In the genomic region with DNA sequence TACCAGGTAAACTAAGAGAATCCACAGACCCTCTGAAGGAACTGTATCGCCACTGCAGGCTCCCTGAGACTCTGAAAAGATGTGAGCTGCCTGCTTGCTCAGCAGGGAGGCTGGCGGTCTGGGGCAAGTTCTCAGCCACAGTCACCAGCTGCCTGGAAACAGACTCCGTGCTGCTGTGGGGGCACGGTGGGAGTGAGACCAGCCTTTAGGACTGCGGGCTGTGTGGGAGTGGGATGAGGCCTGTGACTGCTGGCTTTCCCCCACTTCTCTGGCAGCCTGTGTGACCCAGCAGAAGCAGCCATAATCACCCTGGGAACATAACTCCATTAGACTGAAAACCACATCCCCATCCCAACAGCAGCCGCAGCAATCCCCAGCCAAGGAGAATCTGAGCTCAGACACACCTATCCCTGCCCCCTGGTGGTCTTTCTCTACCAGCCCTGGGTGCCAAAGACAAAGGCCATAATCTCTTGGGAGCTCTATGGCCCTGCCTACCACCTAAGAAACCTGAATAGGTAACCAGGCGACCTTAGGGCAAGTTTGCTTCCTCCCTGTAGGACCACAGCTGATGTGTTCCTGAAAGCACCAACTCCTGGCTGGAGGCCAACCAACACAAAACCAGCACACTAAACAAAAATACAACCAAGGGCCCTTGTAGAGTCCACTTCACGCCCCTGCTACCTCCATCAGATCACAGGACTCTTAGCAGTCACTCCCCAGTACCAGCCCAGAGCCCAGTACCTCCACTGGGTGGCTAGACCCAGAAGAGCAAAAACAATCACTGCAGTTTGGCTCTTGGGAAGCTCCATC, we compare ENCODE assay signal across 19 cellular contexts.
DNase-seq lines count a peak whose midpoint lies in the region; TF ChIP-seq lines count a peak whose summit lies in the region.
"Had no signal": no experiment of that assay in that cellular context is flagged by ENCODE, and none has a peak within 500 bp of the region (broad histone marks: within the 10 kb centered on the region; RNA-seq: fewer than 3 reads in every experiment).

No MANE protein-coding gene starts in this region.

- peak overlapping the region; percentile 81 for H3K27ac ChIP-seq in brain microvascular endothelial cell
- H3K27ac ChIP-seq in mesodermal cell (ENCODE audit: low read depth, low read length, severe bottlenecking), result peak overlapping the region; percentile 85
- H3K27ac ChIP-seq: PC-9, thoracic aorta had no signal

- H3K4me3 Mint-ChIP-seq in Calu3 (ENCODE audit: low read depth, unreplicated experiment), result no peak overlapping the region
- no peak overlapping the region for H3K4me3 Mint-ChIP-seq in type B pancreatic cell
- H3K4me3 Mint-ChIP-seq: activated CD8-positive, alpha-beta T cell treated with anti-CD3 and anti-CD28 coated beads for 36 hours; naive B cell had no signal

- no peaks in the 10 kb centered on the region for H3K9me3 ChIP-seq in mesodermal cell (ENCODE audit: control insufficient read depth, low read length)
- H3K9me3 ChIP-seq: SK-N-SH had no signal

- H3K27ac Mint-ChIP-seq in Calu3 (ENCODE audit: unreplicated experiment) (peak overlapping the region; percentile 16), type B pancreatic cell (no peak overlapping the region)
- H3K27ac Mint-ChIP-seq: activated CD8-positive, alpha-beta T cell treated with anti-CD3 and anti-CD28 coated beads for 36 hours; activated T-helper 2 cell treated with anti-CD3 and anti-CD28 coated beads, Interferon-gamma antibody, Interleukin-2, Interleukin-4, amounts not matched to agents 10 μg/mL and 5 μg/mL and 100 μg/mL, durations not matched to agents 14 hours and 24 hours and 36 hours; naive B cell had no signal

- BruUV-seq in Calu3 (replicated peaks; lab: Mats Ljungman, UMichigan), result no TSS peak

- no peaks in the 10 kb centered on the region for H3K27me3 Mint-ChIP-seq in Calu3 (ENCODE audit: unreplicated experiment)
- no peaks in the 10 kb centered on the region for H3K27me3 Mint-ChIP-seq in type B pancreatic cell
- H3K27me3 Mint-ChIP-seq: activated CD8-positive, alpha-beta T cell treated with anti-CD3 and anti-CD28 coated beads for 36 hours; naive B cell had no signal

- peaks cover 2% of the 10 kb centered on the region for H3K9me3 Mint-ChIP-seq in Calu3 (ENCODE audit: low read depth, unreplicated experiment)
- H3K9me3 Mint-ChIP-seq in type B pancreatic cell, result peaks cover 12% of the 10 kb centered on the region

- in situ Hi-C loops in brain microvascular endothelial cell (cut with HindIII; ENCODE audit: low pct_ligation_motif_present, low sequenced_read_pairs), result no loop called here

- TF ChIP-seq CTCF in Calu3 (IDR thresholded peaks at IDR 0.05; ENCODE audit: unreplicated experiment), result peak; percentile 16
- peak; percentile 6 for TF ChIP-seq CTCF in HFF-Myc (IDR thresholded peaks at IDR 0.05; ENCODE audit: low read depth, low read length, missing control alignments)
- peak; percentile 39 for TF ChIP-seq CTCF in brain microvascular endothelial cell (IDR thresholded peaks at IDR 0.05; ENCODE audit: low read depth, low read length, missing control alignments)
- TF ChIP-seq CTCF in type B pancreatic cell (conservative IDR thresholded peaks at IDR 0.05), result no peak

- DNase-seq in Calu3 (peak; percentile 23), HFF-Myc (ENCODE audit: extremely low read depth, low read depth) (no peak), brain microvascular endothelial cell (peak; percentile 53), NOMO-1 (lab: John Stamatoyannopoulos, UW; ENCODE audit: unreplicated experiment in 2 of 2) (no peak), OCI-M1 (lab: John Stamatoyannopoulos, UW) (no peak), type B pancreatic cell (ENCODE audit: extremely low spot score, unreplicated experiment) (no peak)
- DNase-seq in activated naive CD4-positive, alpha-beta T cell treated with Interleukin-2 at 50 U/mL for 16 hours, result no peak
- DNase-seq: activated CD8-positive, alpha-beta T cell treated with anti-CD3 and anti-CD28 coated beads for 36 hours; amygdala; cortex of kidney; naive B cell; NCI-H226; PC-9; right cardiac atrium; SK-N-SH; stimulated activated CD8-positive, alpha-beta memory T cell treated with anti-CD3 and anti-CD28 coated beads, Interleukin-4, amount 100 ng/mL, for 48 hours had no signal

- WGBS in mesodermal cell (ENCODE audit: insufficient coverage in 2 of 2), 2 experiments, result 45 to 64% methylated on average over 5 to 8 of the region's 8 CpGs

- CTCF ChIA-PET in Calu3 (lab: Charles Lee), result no interaction called here

- H3K4me3 ChIP-seq in HFF-Myc (replicated peaks; ENCODE audit: low read depth, low read length) (no peak overlapping the region), brain microvascular endothelial cell (ENCODE audit: low read depth, low read length) (no peak overlapping the region), mesodermal cell (ENCODE audit: extremely low read depth, insufficient read depth, low read length, poor library complexity, severe bottlenecking) (no peak overlapping the region)
- H3K4me3 ChIP-seq: PC-9, thoracic aorta had no signal

- peaks cover 11% of the 10 kb centered on the region for H3K4me1 ChIP-seq in mesodermal cell (ENCODE audit: control insufficient read depth, insufficient read depth, low read length, poor library complexity, severe bottlenecking)

- H3K36me3 ChIP-seq in brain microvascular endothelial cell (replicated peaks) (no peaks in the 10 kb centered on the region), mesodermal cell (ENCODE audit: control insufficient read depth, insufficient read depth, low read length) (no peaks in the 10 kb centered on the region)
- H3K36me3 ChIP-seq: thoracic aorta had no signal

- H3K36me3 Mint-ChIP-seq in Calu3 (ENCODE audit: insufficient read depth, unreplicated experiment) (peaks cover 4% of the 10 kb centered on the region), type B pancreatic cell (peaks cover 4% of the 10 kb centered on the region)

- intact Hi-C loops in Calu3 (cut with micrococcal nuclease; ENCODE audit: unreplicated experiment), result no loop called here

- H3K4me1 Mint-ChIP-seq in Calu3 (ENCODE audit: low read depth, unreplicated experiment) (peaks cover 31% of the 10 kb centered on the region), type B pancreatic cell (ENCODE audit: unreplicated experiment) (peaks cover 10% of the 10 kb centered on the region)

- H3K27me3 ChIP-seq in brain microvascular endothelial cell (replicated peaks), result no peaks in the 10 kb centered on the region

Comparison
In these comparisons a context has a peak if more than half of its experiments do, and no peak if none do; other contexts are left out.
1. DNase-seq: peak in Calu3 (single experiment) and brain microvascular endothelial cell (single experiment); none in HFF-Myc (single experiment), NOMO-1 (0 of 2), OCI-M1 (single experiment), type B pancreatic cell (single experiment) and activated naive CD4-positive, alpha-beta T cell treated with Interleukin-2 at 50 U/mL for 16 hours (single experiment).